ENCODE assay signal across 18 cellular contexts in the genomic region with DNA sequence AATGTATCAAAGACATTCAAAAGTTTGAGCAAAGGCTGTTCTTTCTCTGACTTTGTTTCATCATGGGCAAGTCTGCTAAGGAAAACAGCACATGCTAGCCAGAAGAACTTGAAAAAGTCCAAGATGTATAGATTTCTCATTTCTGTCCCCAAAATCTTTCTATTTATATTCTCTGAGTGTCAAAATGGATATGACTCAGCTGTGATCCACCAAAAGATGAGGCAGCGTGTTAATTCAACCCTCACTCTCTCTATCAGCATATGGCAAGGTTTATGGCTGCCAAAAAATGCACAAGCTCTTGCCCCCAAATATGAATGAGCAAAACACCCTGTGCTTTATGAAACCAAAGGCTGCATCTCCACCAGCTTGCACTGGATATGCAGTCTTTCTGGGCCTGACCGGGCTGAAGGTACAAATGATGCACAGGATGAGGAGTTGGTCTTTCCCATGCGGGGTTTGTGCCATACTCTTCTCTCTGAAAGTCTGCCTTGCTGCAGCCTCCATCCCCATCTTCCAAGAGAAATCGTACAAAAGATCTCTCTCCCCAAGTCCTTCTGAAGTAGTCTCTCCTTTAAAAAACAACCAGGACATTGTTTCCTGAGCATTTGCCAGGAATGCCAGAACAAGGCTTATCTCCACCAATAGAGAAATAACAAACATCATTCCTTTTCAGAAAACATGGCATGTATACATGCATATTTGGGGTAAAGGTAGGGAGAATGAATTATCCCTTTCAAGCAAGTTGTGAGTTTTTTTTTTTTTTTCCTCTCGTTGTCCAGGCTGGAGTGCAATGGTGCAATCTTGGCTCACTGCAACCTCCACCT.
A peak's percentile ranks its signal among the peaks of the same experiment; 100 is the strongest.
DNase-seq lines count a peak whose midpoint lies in the region; ATAC-seq and TF ChIP-seq lines count a peak whose summit lies in the region.
"Had no signal": no experiment of that assay in that cellular context is flagged by ENCODE, and none has a peak within 500 bp of the region (broad histone marks: within the 10 kb centered on the region; RNA-seq: fewer than 3 reads in every experiment).

No MANE protein-coding gene starts in this region.

- H3K4ac ChIP-seq in mesendoderm (ENCODE audit: low read depth, low read length) = no peak overlapping the region

- H2AK5ac ChIP-seq in mesendoderm (ENCODE audit: low read length) = no peak overlapping the region

- ATAC-seq in GM21528 (IDR thresholded peaks at IDR 0.05; ENCODE audit: low FRiP score, unreplicated experiment) = no peak
- no peak for ATAC-seq in naive thymus-derived CD4-positive, alpha-beta T cell

- no peaks in the 10 kb centered on the region for H3K79me1 ChIP-seq in mesendoderm (ENCODE audit: low read length)

- no peaks in the 10 kb centered on the region for H3K36me3 Mint-ChIP-seq in naive thymus-derived CD4-positive, alpha-beta T cell

- H2BK5ac ChIP-seq in mesendoderm (ENCODE audit: low read length) = no peak overlapping the region

- TF ChIP-seq CTCF in AG10803 (conservative IDR thresholded peaks at IDR 0.05; ENCODE audit: low read length) (no peak), cardiac fibroblast (IDR thresholded peaks at IDR 0.05; ENCODE audit: low read depth, low read length) (no peak)

- no peaks in the 10 kb centered on the region for H3K4me1 Mint-ChIP-seq in naive thymus-derived CD4-positive, alpha-beta T cell
- H3K4me1 Mint-ChIP-seq: activated CD4-positive, alpha-beta T cell treated with anti-CD3 and anti-CD28 coated beads, Interleukin-2, amount 10 ng/mL, durations not matched to agents 7 days and 5 days had no signal

- H3K56ac ChIP-seq in mesendoderm (ENCODE audit: low read length) = no peak overlapping the region

- no peak overlapping the region for H3K27ac ChIP-seq in mesendoderm (ENCODE audit: low read depth, low read length)
- H3K27ac ChIP-seq in naive thymus-derived CD4-positive, alpha-beta T cell (ENCODE audit: low read depth, low read length) = no peak overlapping the region
- H3K27ac ChIP-seq: HL-60 had no signal

- no peaks in the 10 kb centered on the region for H3K79me2 ChIP-seq in mesendoderm (ENCODE audit: control insufficient read depth, insufficient read depth, low read length)

- H3K4me1 ChIP-seq in mesendoderm (ENCODE audit: control insufficient read depth, low read depth, low read length) = peaks cover 7% of the 10 kb centered on the region
- H3K4me1 ChIP-seq in naive thymus-derived CD4-positive, alpha-beta T cell (ENCODE audit: control insufficient read depth in 2 of 2, insufficient read depth in 2 of 2, low read length in 2 of 2) = no peaks in the 10 kb centered on the region
- H3K4me1 ChIP-seq: HAP-1 had no signal

- no peak overlapping the region for H3K27ac Mint-ChIP-seq in naive thymus-derived CD4-positive, alpha-beta T cell
- H3K27ac Mint-ChIP-seq: activated CD4-positive, alpha-beta T cell treated with anti-CD3 and anti-CD28 coated beads, Interleukin-2, amount 10 ng/mL, durations not matched to agents 7 days and 5 days had no signal

- no peaks in the 10 kb centered on the region for H3K27me3 ChIP-seq in mesendoderm (ENCODE audit: insufficient read depth, low read length, poor library complexity)
- H3K27me3 ChIP-seq in naive thymus-derived CD4-positive, alpha-beta T cell (ENCODE audit: control insufficient read depth in 2 of 2, insufficient read depth in 2 of 2, low read length in 2 of 2) = no peaks in the 10 kb centered on the region
- H3K27me3 ChIP-seq: esophagus squamous epithelium had no signal

- POLR2A ChIA-PET in naive thymus-derived CD4-positive, alpha-beta T cell (lab: Charles Lee) = no interaction called here

- H3K9ac ChIP-seq in mesendoderm (ENCODE audit: low read length) = no peak overlapping the region

- CTCF ChIA-PET in naive thymus-derived CD4-positive, alpha-beta T cell (lab: Charles Lee) = no interaction called here

- intact Hi-C loops in naive thymus-derived CD4-positive, alpha-beta T cell (cut with micrococcal nuclease) = no loop called here

- peak overlapping the region; percentile 28 for H2BK15ac ChIP-seq in mesendoderm (replicated peaks; ENCODE audit: low read depth)

- no peaks in the 10 kb centered on the region for H3K9me3 ChIP-seq in naive thymus-derived CD4-positive, alpha-beta T cell (ENCODE audit: control insufficient read depth in 2 of 3, low read length in 3 of 3)
- H3K9me3 ChIP-seq: esophagus squamous epithelium, HAP-1 had no signal

- no peaks in the 10 kb centered on the region for H3K9me3 Mint-ChIP-seq in naive thymus-derived CD4-positive, alpha-beta T cell
- H3K9me3 Mint-ChIP-seq: activated CD4-positive, alpha-beta T cell treated with anti-CD3 and anti-CD28 coated beads, Interleukin-2, amount 10 ng/mL, durations not matched to agents 7 days and 5 days had no signal

- no peak overlapping the region for H3K18ac ChIP-seq in mesendoderm (ENCODE audit: low read length)

- no peak overlapping the region for H3K23ac ChIP-seq in mesendoderm (ENCODE audit: low read length)

- H3K27me3 Mint-ChIP-seq in naive thymus-derived CD4-positive, alpha-beta T cell = peaks cover 11 to 39% (median 23%) of the 10 kb centered on the region in 5 donors

- DNase-seq in AG10803 (ENCODE audit: low read depth) (peak; percentile 78), NCI-H226 (peak; percentile 21), cardiac fibroblast (ENCODE audit: low read depth in 2 of 2) (peak; percentile 61 to 73), mesendoderm (no peak), DMS53 (lab: John Stamatoyannopoulos, UW) (no peak)
- DNase-seq in naive thymus-derived CD4-positive, alpha-beta T cell = no peak
- DNase-seq in activated CD4-positive, alpha-beta T cell treated with anti-CD3 and anti-CD28 coated beads, Interleukin-2, amount 50 U/mL, for 48 hours = no peak
- DNase-seq: activated CD4-positive, alpha-beta T cell treated with anti-CD3 and anti-CD28 coated beads, Interleukin-2, amount 10 ng/mL, durations not matched to agents 7 days and 5 days; activated T-cell treated with anti-CD3 and anti-CD28 coated beads, Interleukin-2, amount 50 U/mL, for 48 hours; cortex of kidney; esophagus squamous epithelium; NCI-H187; nucleus accumbens; small intestine; stimulated activated naive CD4-positive, alpha-beta T cell treated with Interleukin-2 at 50 U/mL for 16 hours had no signal

- no peak overlapping the region for H4K8ac ChIP-seq in mesendoderm (ENCODE audit: low read depth, low read length)

- no peaks in the 10 kb centered on the region for H3K36me3 ChIP-seq in mesendoderm (ENCODE audit: control insufficient read depth, insufficient read depth, low read length)
- no peaks in the 10 kb centered on the region for H3K36me3 ChIP-seq in naive thymus-derived CD4-positive, alpha-beta T cell (ENCODE audit: control insufficient read depth in 2 of 3, insufficient read depth in 3 of 3, low read length in 3 of 3)
- H3K36me3 ChIP-seq: esophagus squamous epithelium, HAP-1 had no signal

- no peak overlapping the region for H4K5ac ChIP-seq in mesendoderm (ENCODE audit: low read length)

- H3K4me3 ChIP-seq in AG10803 (ENCODE audit: low read length) (no peak overlapping the region), cardiac fibroblast (replicated peaks in 1 of 2; ENCODE audit: low read depth in 2 of 2, low read length in 2 of 2) (no peak overlapping the region), mesendoderm (ENCODE audit: low read length) (no peak overlapping the region)
- H3K4me3 ChIP-seq in naive thymus-derived CD4-positive, alpha-beta T cell (ENCODE audit: low read length) = no peak overlapping the region
- H3K4me3 ChIP-seq: esophagus squamous epithelium, HAP-1 had no signal

- no peak overlapping the region for H3K4me3 Mint-ChIP-seq in naive thymus-derived CD4-positive, alpha-beta T cell
- H3K4me3 Mint-ChIP-seq: activated CD4-positive, alpha-beta T cell treated with anti-CD3 and anti-CD28 coated beads, Interleukin-2, amount 10 ng/mL, durations not matched to agents 7 days and 5 days had no signal

- WGBS in mesendoderm (ENCODE audit: extremely low coverage, insufficient coverage, low lambda C conversion rate) = no CpG with 5 or more reads among the region's 5 CpGs

- H2BK120ac ChIP-seq in mesendoderm (ENCODE audit: low read depth, low read length) = no peak overlapping the region

- H3K4me2 ChIP-seq in mesendoderm (ENCODE audit: low read length) = no peak overlapping the region

Comparison
In these comparisons a context has a peak if more than half of its experiments do, and no peak if none do; other contexts are left out.
1. DNase-seq: peak in AG10803 (single experiment), NCI-H226 (single experiment) and cardiac fibroblast (2 of 2); none in mesendoderm (single experiment), naive thymus-derived CD4-positive, alpha-beta T cell (0 of 9), activated CD4-positive, alpha-beta T cell treated with anti-CD3 and anti-CD28 coated beads, Interleukin-2, amount 50 U/mL, for 48 hours (0 of 2) and DMS53 (single experiment).